12 cellular contexts compared by ENCODE assay signal in the genomic region with DNA sequence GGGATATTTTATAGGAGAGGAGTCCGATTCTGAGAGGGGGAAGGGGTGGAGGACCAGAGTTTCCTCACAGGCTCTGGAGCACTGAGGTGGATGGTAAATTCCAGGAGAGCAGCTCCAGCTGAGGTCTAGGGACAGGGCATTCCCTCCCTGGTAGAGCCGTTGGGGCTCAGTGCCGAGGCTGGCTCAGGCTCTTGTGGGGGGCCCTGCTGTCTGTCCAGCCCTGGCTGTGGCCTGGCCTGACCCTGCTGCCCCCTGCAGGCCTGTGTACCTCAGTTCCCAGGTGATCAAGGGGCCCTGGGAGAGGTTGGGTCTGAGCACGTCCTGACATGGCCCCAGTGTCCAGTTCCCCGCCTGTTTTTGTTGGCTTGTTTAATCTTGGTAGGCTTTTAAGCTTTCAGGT. TPM values are rescaled to one million over a fixed set of nuclear protein-coding genes. Genes with fewer than 3 reads are reported as not detected.
A peak's percentile ranks its signal among the peaks of the same experiment; 100 is the strongest.
DNase-seq lines count a peak whose midpoint lies in the region; ATAC-seq and TF ChIP-seq lines count a peak whose summit lies in the region.
"Had no signal": no experiment of that assay in that cellular context is flagged by ENCODE, and none has a peak within 500 bp of the region (broad histone marks: within the 10 kb centered on the region; RNA-seq: fewer than 3 reads in every experiment).

No MANE protein-coding gene starts in this region.

- no peaks in the 10 kb centered on the region for H3K27me3 Mint-ChIP-seq in Caco-2 (ENCODE audit: insufficient read depth, unreplicated experiment)
- H3K27me3 Mint-ChIP-seq: activated naive CD8-positive, alpha-beta T cell treated with anti-CD3 and anti-CD28 coated beads, Interleukin-2, amount 50 U/mL, for 24 hours had no signal

- peak; percentile 25 to 38 for TF ChIP-seq CTCF in Caco-2 (IDR thresholded peaks at IDR 0.05; ENCODE audit: insufficient read depth in 1 of 2, low read depth in 1 of 2, low read length in 1 of 2, severe bottlenecking in 1 of 2, unreplicated experiment in 1 of 2)
- peak; percentile 25 for TF ChIP-seq CTCF in astrocyte of the spinal cord (IDR thresholded peaks at IDR 0.05; ENCODE audit: low read depth, low read length)
- TF ChIP-seq CTCF in lower lobe of right lung (IDR thresholded peaks at IDR 0.05), result peak; percentile 19

- no peaks in the 10 kb centered on the region for H3K4me1 ChIP-seq in Caco-2
- H3K4me1 ChIP-seq in lower lobe of right lung, result no peaks in the 10 kb centered on the region

- peaks cover 34% of the 10 kb centered on the region for H3K36me3 Mint-ChIP-seq in Caco-2 (ENCODE audit: insufficient read depth, unreplicated experiment)

- no TSS peak for BruUV-seq in Caco-2 (replicated peaks; lab: Mats Ljungman, UMichigan)

- H3K36me3 ChIP-seq in Caco-2 (ENCODE audit: control insufficient read depth, insufficient read depth, low read length), result peaks cover 2% of the 10 kb centered on the region
- H3K36me3 ChIP-seq in H7 (replicated peaks; ENCODE audit: control insufficient read depth, insufficient read depth, low read length), result peaks cover 19% of the 10 kb centered on the region
- peaks cover 10% of the 10 kb centered on the region for H3K36me3 ChIP-seq in lower lobe of right lung

- POLR2A ChIA-PET in Caco-2 (lab: Charles Lee), result no interaction called here

- in situ Hi-C loops in astrocyte of the spinal cord (cut with HindIII; ENCODE audit: low sequenced_read_pairs), result no loop called here

- H3K4me3 Mint-ChIP-seq in Caco-2 (ENCODE audit: unreplicated experiment), result no peak overlapping the region
- H3K4me3 Mint-ChIP-seq: activated naive CD8-positive, alpha-beta T cell treated with anti-CD3 and anti-CD28 coated beads, Interleukin-2, amount 50 U/mL, for 24 hours had no signal

- CTCF ChIA-PET in Caco-2 (lab: Charles Lee), result interaction anchor here (1.0 kb wide), 1 partner anchor 95 kb away, joined by 3 read pairs; no protein-coding TSS in a partner anchor

- no peak overlapping the region for H3K27ac ChIP-seq in lower lobe of right lung

- intact Hi-C loops in Caco-2 (cut with micrococcal nuclease; ENCODE audit: unreplicated experiment), result no loop called here
- intact Hi-C loops in lower lobe of right lung (cut with DNase I), result no loop called here

- no peaks in the 10 kb centered on the region for H3K4me1 Mint-ChIP-seq in Caco-2 (ENCODE audit: low read depth, unreplicated experiment)

- H3K27ac Mint-ChIP-seq in Caco-2 (ENCODE audit: unreplicated experiment), result no peak overlapping the region
- H3K27ac Mint-ChIP-seq: activated naive CD8-positive, alpha-beta T cell treated with anti-CD3 and anti-CD28 coated beads, Interleukin-2, amount 50 U/mL, for 24 hours had no signal

- H3K9me3 ChIP-seq in Caco-2 (no peaks in the 10 kb centered on the region), lower lobe of right lung (peaks cover 8% of the 10 kb centered on the region)

- H3K27me3 ChIP-seq in Caco-2 (replicated peaks; ENCODE audit: control insufficient read depth, insufficient read depth, low read length), result no peaks in the 10 kb centered on the region
- H3K27me3 ChIP-seq in H7 (ENCODE audit: control insufficient read depth, insufficient read depth, low read length), result no peaks in the 10 kb centered on the region
- H3K27me3 ChIP-seq in lower lobe of right lung (ENCODE audit: low read depth), result no peaks in the 10 kb centered on the region

- H3K4me3 ChIP-seq in Caco-2 (ENCODE audit: low read depth, low read length), result no peak overlapping the region
- H3K4me3 ChIP-seq in H7 (ENCODE audit: insufficient read depth, low read depth, low read length), result no peak overlapping the region
- H3K4me3 ChIP-seq in astrocyte of the spinal cord (ENCODE audit: low read depth, low read length), result no peak overlapping the region
- H3K4me3 ChIP-seq in lower lobe of right lung, result no peak overlapping the region

- ATAC-seq in lower lobe of right lung (peak; percentile 26 to 55), HG02588 (IDR thresholded peaks at IDR 0.05; ENCODE audit: unreplicated experiment) (no peak), HG02870 (IDR thresholded peaks at IDR 0.05; ENCODE audit: unreplicated experiment) (no peak)
- ATAC-seq: activated naive CD8-positive, alpha-beta T cell treated with anti-CD3 and anti-CD28 coated beads, Interleukin-2, amount 50 U/mL, for 24 hours had no signal

- H3K9me3 Mint-ChIP-seq in Caco-2 (ENCODE audit: unreplicated experiment), result peaks cover 9% of the 10 kb centered on the region

- DNase-seq in Caco-2 (peak in 1 of 2 experiments; percentile 36), H7 (peak; percentile 90), astrocyte of the spinal cord (ENCODE audit: low read depth, low spot score) (no peak), lower lobe of right lung (peak; percentile 41), medulla oblongata (ENCODE audit: extremely low spot score) (no peak), putamen (ENCODE audit: low spot score) (no peak)
- DNase-seq: activated CD8-positive, alpha-beta memory T cell treated with anti-CD3 and anti-CD28 coated beads for 24 hours; activated naive CD8-positive, alpha-beta T cell treated with anti-CD3 and anti-CD28 coated beads, Interleukin-2, amount 50 U/mL, for 24 hours; T-helper 2 cell had no signal

RNA-seq across cellular contexts. Expression of a gene that starts 16.8 kb away (rescaled TPM):
- total RNA-seq in Caco-2 (2022) (0.14 and 0.19 TPM in 2 replicates), lower lobe of right lung (4.7 TPM)
- not detected in 2 replicates for total RNA-seq in H7 (2014; rRNA removed; shearing (Covaris generic))
- total RNA-seq: myocyte had no signal

Comparison
In these comparisons a context has a peak if more than half of its experiments do, and no peak if none do; other contexts are left out.
1. DNase-seq: peak in H7 (single experiment) and lower lobe of right lung (single experiment); none in astrocyte of the spinal cord (single experiment), medulla oblongata (single experiment) and putamen (single experiment).
2. ATAC-seq: peak in lower lobe of right lung (2 of 2); none in HG02588 (single experiment) and HG02870 (single experiment).
3. Peak in every context shown above with its lines, with median percentiles within 50 percentile points of each other: CTCF ChIP-seq.